In the genomic region with DNA sequence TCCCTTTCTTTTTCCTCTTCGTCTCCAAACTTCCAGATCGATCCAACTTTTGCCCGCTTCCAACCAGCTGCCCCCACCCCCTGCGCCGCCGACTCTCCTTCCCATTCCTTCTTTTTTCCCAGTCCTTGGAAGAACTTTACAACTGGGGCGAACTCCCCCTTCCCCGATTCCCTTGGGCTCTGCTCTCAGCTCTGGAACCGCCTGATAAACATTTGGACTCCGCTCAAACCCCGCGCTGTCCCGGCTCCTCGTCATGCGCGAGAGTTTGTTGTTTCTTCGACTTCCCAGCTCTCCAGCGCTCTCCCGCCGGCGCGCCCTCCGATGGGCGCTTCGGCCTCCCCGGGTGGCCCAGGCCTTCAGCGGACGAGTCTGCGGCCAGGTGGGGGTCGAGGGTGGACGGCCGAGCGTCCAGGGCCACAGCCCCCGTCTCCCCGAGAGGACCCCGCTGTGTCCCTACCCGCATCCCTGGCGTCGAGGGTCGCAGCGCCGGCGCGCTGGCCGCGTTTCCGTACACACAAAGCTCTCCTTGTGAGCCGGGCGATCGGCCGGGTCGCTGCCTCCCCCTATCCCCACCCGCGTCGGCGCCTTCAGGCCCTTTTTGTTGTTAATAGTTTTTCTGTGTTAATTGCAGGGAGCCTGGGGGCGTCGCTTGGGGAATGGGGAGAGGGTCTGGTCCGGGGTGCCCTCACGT, we compare ENCODE assay signal across 8 cellular contexts. TPM values are rescaled to one million over a fixed set of nuclear protein-coding genes. Genes with fewer than 3 reads are reported as not detected.
A peak's percentile ranks its signal among the peaks of the same experiment; 100 is the strongest.
DNase-seq lines count a peak whose midpoint lies in the region; TF ChIP-seq lines count a peak whose summit lies in the region.

No MANE protein-coding gene starts in this region.

- H3K4me3 ChIP-seq in fibroblast of mammary gland (ENCODE audit: control insufficient read depth, low read depth, low read length) (peak overlapping the region; percentile 95), neural cell (ENCODE audit: low read length) (no peak overlapping the region)

- no peaks in the 10 kb centered on the region for H3K79me2 ChIP-seq in neural cell (replicated peaks; ENCODE audit: insufficient read depth, low read length)

- TF ChIP-seq CTCF in fibroblast of mammary gland (conservative IDR thresholded peaks at IDR 0.05; ENCODE audit: control insufficient read depth, insufficient read depth, low read depth, low read length) = no peak
- no peak for TF ChIP-seq CTCF in neural cell (IDR thresholded peaks at IDR 0.05; ENCODE audit: poor library complexity, severe bottlenecking)

- peak overlapping the region; percentile 44 for H3K4me3 Mint-ChIP-seq in T-helper 2 cell treated with Interferon-gamma antibody and Interleukin-4, amounts not matched to agents 5 μg/mL and 100 μg/mL, for 36 hours

- no peak for TF ChIP-seq RAD21 in neural cell (conservative IDR thresholded peaks at IDR 0.05)

- no peaks in the 10 kb centered on the region for H3K9me3 ChIP-seq in neural cell (ENCODE audit: low read length)

- no peak overlapping the region for H3K27ac ChIP-seq in neural cell (ENCODE audit: low read length)

- peaks cover 21% of the 10 kb centered on the region for H3K27me3 Mint-ChIP-seq in T-helper 2 cell treated with Interferon-gamma antibody and Interleukin-4, amounts not matched to agents 5 μg/mL and 100 μg/mL, for 36 hours (ENCODE audit: low read depth)

- H3K27ac Mint-ChIP-seq in T-helper 2 cell treated with Interferon-gamma antibody and Interleukin-4, amounts not matched to agents 5 μg/mL and 100 μg/mL, for 36 hours = no peak overlapping the region

- TF ChIP-seq EP300 in neural cell (conservative IDR thresholded peaks at IDR 0.05; ENCODE audit: poor library complexity, severe bottlenecking) = no peak

- H3F3A ChIP-seq in neural cell (ENCODE audit: insufficient read depth, low read length, poor library complexity, severe bottlenecking) = no peaks in the 10 kb centered on the region

- no peak overlapping the region for H3K9ac ChIP-seq in neural cell (ENCODE audit: low read length)

- H3K4me1 Mint-ChIP-seq in T-helper 2 cell treated with Interferon-gamma antibody and Interleukin-4, amounts not matched to agents 5 μg/mL and 100 μg/mL, for 36 hours (ENCODE audit: low read depth) = peaks cover 3% of the 10 kb centered on the region

- peaks cover 5% of the 10 kb centered on the region for H3K36me3 ChIP-seq in neural cell (ENCODE audit: insufficient read depth, low read length)

- peaks cover 37% of the 10 kb centered on the region for H3K27me3 ChIP-seq in neural cell (ENCODE audit: insufficient read depth, low read depth, low read length)

- no peaks in the 10 kb centered on the region for H3K9me2 ChIP-seq in neural cell (ENCODE audit: insufficient read depth, low read length)

- no peaks in the 10 kb centered on the region for H4K20me1 ChIP-seq in neural cell (ENCODE audit: insufficient read depth)

- DNase-seq in T-helper 2 cell treated with Interferon-gamma antibody and Interleukin-4, amounts not matched to agents 5 μg/mL and 100 μg/mL, for 36 hours (ENCODE audit: low spot score) = no peak
- no peak for DNase-seq in T-helper 2 cell
- DNase-seq in UCSD-AML1 (lab: John Stamatoyannopoulos, UW; ENCODE audit: unreplicated experiment) = peak; percentile 52
- peak; percentile 45 for DNase-seq in fibroblast of mammary gland (ENCODE audit: low read depth)
- no peak for DNase-seq in NCI-H2081 (lab: John Stamatoyannopoulos, UW)
- no peak for DNase-seq in GM19240 (ENCODE audit: insufficient read length, low spot score)
- DNase-seq in NCI-H187 (lab: John Stamatoyannopoulos, UW) = no peak

- peaks cover 31% of the 10 kb centered on the region for H3K36me3 Mint-ChIP-seq in T-helper 2 cell treated with Interferon-gamma antibody and Interleukin-4, amounts not matched to agents 5 μg/mL and 100 μg/mL, for 36 hours (ENCODE audit: low read depth)

- no peak overlapping the region for H3K4me2 ChIP-seq in neural cell (ENCODE audit: low read length)

- no peak overlapping the region for H2AFZ ChIP-seq in neural cell (ENCODE audit: low read depth, low read length)

- no peaks in the 10 kb centered on the region for H3K9me3 Mint-ChIP-seq in T-helper 2 cell treated with Interferon-gamma antibody and Interleukin-4, amounts not matched to agents 5 μg/mL and 100 μg/mL, for 36 hours

TF ChIP-seq in neural cell, 6 proteins besides CTCF, POLR2A, EP300 and RAD21:
- TF ChIP-seq EZH2 (IDR thresholded peaks at IDR 0.05; ENCODE audit: borderline replicate concordance, insufficient read depth, low read length, poor library complexity, severe bottlenecking) (peak; percentile 81), TAF1 (IDR thresholded peaks at IDR 0.05; ENCODE audit: low read depth) (no peak), POLR2AphosphoS5 (IDR thresholded peaks at IDR 0.05) (no peak)
- TF ChIP-seq, protein P1, sequence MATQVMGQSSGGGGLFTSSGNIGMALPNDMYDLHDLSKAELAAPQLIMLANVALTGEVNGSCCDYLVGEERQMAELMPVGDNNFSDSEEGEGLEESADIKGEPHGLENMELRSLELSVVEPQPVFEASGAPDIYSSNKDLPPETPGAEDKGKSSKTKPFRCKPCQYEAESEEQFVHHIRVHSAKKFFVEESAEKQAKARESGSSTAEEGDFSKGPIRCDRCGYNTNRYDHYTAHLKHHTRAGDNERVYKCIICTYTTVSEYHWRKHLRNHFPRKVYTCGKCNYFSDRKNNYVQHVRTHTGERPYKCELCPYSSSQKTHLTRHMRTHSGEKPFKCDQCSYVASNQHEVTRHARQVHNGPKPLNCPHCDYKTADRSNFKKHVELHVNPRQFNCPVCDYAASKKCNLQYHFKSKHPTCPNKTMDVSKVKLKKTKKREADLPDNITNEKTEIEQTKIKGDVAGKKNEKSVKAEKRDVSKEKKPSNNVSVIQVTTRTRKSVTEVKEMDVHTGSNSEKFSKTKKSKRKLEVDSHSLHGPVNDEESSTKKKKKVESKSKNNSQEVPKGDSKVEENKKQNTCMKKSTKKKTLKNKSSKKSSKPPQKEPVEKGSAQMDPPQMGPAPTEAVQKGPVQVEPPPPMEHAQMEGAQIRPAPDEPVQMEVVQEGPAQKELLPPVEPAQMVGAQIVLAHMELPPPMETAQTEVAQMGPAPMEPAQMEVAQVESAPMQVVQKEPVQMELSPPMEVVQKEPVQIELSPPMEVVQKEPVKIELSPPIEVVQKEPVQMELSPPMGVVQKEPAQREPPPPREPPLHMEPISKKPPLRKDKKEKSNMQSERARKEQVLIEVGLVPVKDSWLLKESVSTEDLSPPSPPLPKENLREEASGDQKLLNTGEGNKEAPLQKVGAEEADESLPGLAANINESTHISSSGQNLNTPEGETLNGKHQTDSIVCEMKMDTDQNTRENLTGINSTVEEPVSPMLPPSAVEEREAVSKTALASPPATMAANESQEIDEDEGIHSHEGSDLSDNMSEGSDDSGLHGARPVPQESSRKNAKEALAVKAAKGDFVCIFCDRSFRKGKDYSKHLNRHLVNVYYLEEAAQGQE (IDR thresholded peaks at IDR 0.05; ENCODE audit: borderline replicate concordance) = no peak

RNA-seq across cellular contexts. Expression of gene MMP14, which starts 0.8 kb away (rescaled TPM):
- 0.30 and 1.5 TPM in 2 replicates for polyA plus RNA-seq in neural cell
- polyA minus RNA-seq in neural cell = 0.69 and 0.97 TPM in 2 replicates

RNA-seq across cellular contexts. Expression of gene MRPL52, which starts 7.5 kb away (rescaled TPM):
- 87.9 and 161 TPM in 2 replicates for polyA plus RNA-seq in neural cell
- 15.8 and 16.6 TPM in 2 replicates for polyA minus RNA-seq in neural cell

RNA-seq across cellular contexts. Expression of gene SLC7A7, which starts 22.0 kb away (rescaled TPM):
- not detected in 2 replicates for polyA plus RNA-seq in neural cell
- not detected in 2 replicates for polyA minus RNA-seq in neural cell

RNA-seq across cellular contexts. Expression of gene LRP10, which starts 34.3 kb away (rescaled TPM):
- polyA plus RNA-seq in neural cell = 0.22 and 1.1 TPM in 2 replicates
- polyA minus RNA-seq in neural cell = 0.24 and 0.58 TPM in 2 replicates

RNA-seq across cellular contexts. Expression of gene REM2, which starts 45.8 kb away (rescaled TPM):
- polyA plus RNA-seq in neural cell = 28.6 and 31.1 TPM in 2 replicates
- 21.9 and 29.5 TPM in 2 replicates for polyA minus RNA-seq in neural cell

Comparison
In these comparisons a context has a peak if more than half of its experiments do, and no peak if none do; other contexts are left out.
1. DNase-seq: peak in UCSD-AML1 (single experiment) and fibroblast of mammary gland (single experiment); none in T-helper 2 cell treated with Interferon-gamma antibody and Interleukin-4, amounts not matched to agents 5 μg/mL and 100 μg/mL, for 36 hours (single experiment), T-helper 2 cell (0 of 5), NCI-H2081 (0 of 2), GM19240 (single experiment) and NCI-H187 (0 of 2).